Comparison of ENCODE assay signal across 26 cellular contexts in the genomic region with DNA sequence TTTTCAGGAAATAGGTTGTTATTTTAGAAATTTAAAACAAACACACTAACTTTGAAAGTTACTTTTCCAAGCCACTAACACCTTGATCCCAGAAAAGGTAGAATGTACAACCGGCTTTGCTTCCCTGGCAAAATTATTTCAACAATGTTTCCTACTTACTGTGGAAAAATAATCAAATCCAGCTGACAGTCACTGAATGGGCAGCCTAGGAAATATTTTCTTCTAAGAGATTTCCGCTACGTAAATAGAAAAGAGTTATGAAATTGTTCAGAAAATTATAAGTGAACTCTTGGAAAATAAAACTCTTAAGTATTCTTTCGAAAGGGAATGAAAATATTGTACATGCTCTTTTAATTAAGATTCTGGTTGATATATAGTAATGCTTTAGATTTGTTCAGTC.
"Had no signal": no experiment of that assay in that cellular context is flagged by ENCODE, and none has a peak within 500 bp of the region (broad histone marks: within the 10 kb centered on the region; RNA-seq: fewer than 3 reads in every experiment).

No MANE protein-coding gene starts in this region.

- H3K27ac Mint-ChIP-seq: activated CD4-positive, alpha-beta T cell treated with anti-CD3 and anti-CD28 coated beads, Interleukin-2, amount 10 ng/mL, durations not matched to agents 7 days and 5 days; activated CD8-positive, alpha-beta memory T cell treated with anti-CD3 and anti-CD28 coated beads, Interleukin-2, amount 10 ng/mL, durations not matched to agents 7 days and 5 days; activated CD8-positive, alpha-beta T cell treated with anti-CD3 and anti-CD28 coated beads for 36 hours; activated naive CD4-positive, alpha-beta T cell treated with anti-CD3 and anti-CD28 coated beads, Interleukin-2, amount 50 U/mL, for 24 hours; nephron progenitor cell; stimulated activated memory B cell treated with anti-CD40 and anti-IgM and Interleukin-4, amounts not matched to agents 10 μg/mL and 1 μg/mL and 100 μg/mL, for 72 hours; T-cell; T-helper 2 cell treated with Interferon-gamma antibody and Interleukin-4, amounts not matched to agents 5 μg/mL and 100 μg/mL, for 36 hours had no signal

- H3K4me1 ChIP-seq: esophagus squamous epithelium, vagina had no signal

- ATAC-seq: activated CD8-positive, alpha-beta memory T cell treated with anti-CD3 and anti-CD28 coated beads, Interleukin-2, amount 10 ng/mL, durations not matched to agents 7 days and 5 days; activated CD8-positive, alpha-beta T cell treated with anti-CD3 and anti-CD28 coated beads for 36 hours; left cardiac atrium; sciatic nerve; stimulated activated memory B cell treated with anti-CD40 and anti-IgM and Interleukin-4, amounts not matched to agents 10 μg/mL and 1 μg/mL and 100 μg/mL, for 72 hours; T-cell had no signal

- H3K4me3 ChIP-seq: ascending aorta, esophagus squamous epithelium, stomach, suprapubic skin, vagina had no signal

- H3K9me3 Mint-ChIP-seq: activated CD4-positive, alpha-beta T cell treated with anti-CD3 and anti-CD28 coated beads, Interleukin-2, amount 10 ng/mL, durations not matched to agents 7 days and 5 days; activated CD8-positive, alpha-beta T cell treated with anti-CD3 and anti-CD28 coated beads for 36 hours; activated naive CD4-positive, alpha-beta T cell treated with anti-CD3 and anti-CD28 coated beads, Interleukin-2, amount 50 U/mL, for 24 hours; nephron progenitor cell; stimulated activated memory B cell treated with anti-CD40 and anti-IgM and Interleukin-4, amounts not matched to agents 10 μg/mL and 1 μg/mL and 100 μg/mL, for 72 hours; T-cell; T-helper 2 cell treated with Interferon-gamma antibody and Interleukin-4, amounts not matched to agents 5 μg/mL and 100 μg/mL, for 36 hours had no signal

- H3K36me3 Mint-ChIP-seq: activated CD8-positive, alpha-beta memory T cell treated with anti-CD3 and anti-CD28 coated beads, Interleukin-2, amount 10 ng/mL, durations not matched to agents 7 days and 5 days; activated naive CD4-positive, alpha-beta T cell treated with anti-CD3 and anti-CD28 coated beads, Interleukin-2, amount 50 U/mL, for 24 hours; stimulated activated memory B cell treated with anti-CD40 and anti-IgM and Interleukin-4, amounts not matched to agents 10 μg/mL and 1 μg/mL and 100 μg/mL, for 72 hours; T-cell had no signal

- H3K4me1 Mint-ChIP-seq: activated CD4-positive, alpha-beta T cell treated with anti-CD3 and anti-CD28 coated beads, Interleukin-2, amount 10 ng/mL, durations not matched to agents 7 days and 5 days; activated CD8-positive, alpha-beta memory T cell treated with anti-CD3 and anti-CD28 coated beads, Interleukin-2, amount 10 ng/mL, durations not matched to agents 7 days and 5 days had no signal

- H3K4me3 Mint-ChIP-seq: activated CD4-positive, alpha-beta T cell treated with anti-CD3 and anti-CD28 coated beads, Interleukin-2, amount 10 ng/mL, durations not matched to agents 7 days and 5 days; activated CD8-positive, alpha-beta memory T cell treated with anti-CD3 and anti-CD28 coated beads, Interleukin-2, amount 10 ng/mL, durations not matched to agents 7 days and 5 days; activated CD8-positive, alpha-beta T cell treated with anti-CD3 and anti-CD28 coated beads for 36 hours; activated naive CD4-positive, alpha-beta T cell treated with anti-CD3 and anti-CD28 coated beads, Interleukin-2, amount 50 U/mL, for 24 hours; nephron progenitor cell; stimulated activated memory B cell treated with anti-CD40 and anti-IgM and Interleukin-4, amounts not matched to agents 10 μg/mL and 1 μg/mL and 100 μg/mL, for 72 hours; T-cell; T-helper 2 cell treated with Interferon-gamma antibody and Interleukin-4, amounts not matched to agents 5 μg/mL and 100 μg/mL, for 36 hours had no signal

- H3K27ac ChIP-seq: brain microvascular endothelial cell, esophagus squamous epithelium, stomach, suprapubic skin, vagina, WERI-Rb-1 had no signal

- H3K27me3 ChIP-seq: ascending aorta, brain microvascular endothelial cell, esophagus squamous epithelium, stomach, suprapubic skin, vagina had no signal

- DNase-seq: activated CD4-positive, alpha-beta T cell treated with anti-CD3 and anti-CD28 coated beads, Interleukin-2, amount 10 ng/mL, durations not matched to agents 7 days and 5 days; activated CD4-positive, CD25-positive, alpha-beta regulatory T cell treated with anti-CD3 and anti-CD28 coated beads, Interleukin-2, amount 50 U/mL, for 72 hours; activated CD8-positive, alpha-beta memory T cell treated with anti-CD3 and anti-CD28 coated beads, Interleukin-2, amount 10 ng/mL, durations not matched to agents 7 days and 5 days; activated CD8-positive, alpha-beta T cell treated with anti-CD3 and anti-CD28 coated beads for 36 hours; activated effector memory CD4-positive, alpha-beta T cell treated with anti-CD3 and anti-CD28 coated beads, Interleukin-2, amount 50 U/mL, for 16 hours; activated T-cell treated with anti-CD3 and anti-CD28 coated beads for 4 hours; brain microvascular endothelial cell; caudate nucleus; esophagus squamous epithelium; glutamatergic neuron; hippocampal formation; left cardiac atrium; nephron progenitor cell; small intestine; stimulated activated CD4-positive, alpha-beta T cell treated with anti-CD3 and anti-CD28 coated beads, Interleukin-15, amount 100 ng/mL, for 24 hours; stomach; T-cell; trophoblast cell; WERI-Rb-1 had no signal

- H3K36me3 ChIP-seq: ascending aorta, brain microvascular endothelial cell, esophagus squamous epithelium, stomach, suprapubic skin, vagina, WERI-Rb-1 had no signal

- H3K9me3 ChIP-seq: ascending aorta, suprapubic skin, vagina had no signal
